ENCODE assay signal across 21 cellular contexts in the genomic region with DNA sequence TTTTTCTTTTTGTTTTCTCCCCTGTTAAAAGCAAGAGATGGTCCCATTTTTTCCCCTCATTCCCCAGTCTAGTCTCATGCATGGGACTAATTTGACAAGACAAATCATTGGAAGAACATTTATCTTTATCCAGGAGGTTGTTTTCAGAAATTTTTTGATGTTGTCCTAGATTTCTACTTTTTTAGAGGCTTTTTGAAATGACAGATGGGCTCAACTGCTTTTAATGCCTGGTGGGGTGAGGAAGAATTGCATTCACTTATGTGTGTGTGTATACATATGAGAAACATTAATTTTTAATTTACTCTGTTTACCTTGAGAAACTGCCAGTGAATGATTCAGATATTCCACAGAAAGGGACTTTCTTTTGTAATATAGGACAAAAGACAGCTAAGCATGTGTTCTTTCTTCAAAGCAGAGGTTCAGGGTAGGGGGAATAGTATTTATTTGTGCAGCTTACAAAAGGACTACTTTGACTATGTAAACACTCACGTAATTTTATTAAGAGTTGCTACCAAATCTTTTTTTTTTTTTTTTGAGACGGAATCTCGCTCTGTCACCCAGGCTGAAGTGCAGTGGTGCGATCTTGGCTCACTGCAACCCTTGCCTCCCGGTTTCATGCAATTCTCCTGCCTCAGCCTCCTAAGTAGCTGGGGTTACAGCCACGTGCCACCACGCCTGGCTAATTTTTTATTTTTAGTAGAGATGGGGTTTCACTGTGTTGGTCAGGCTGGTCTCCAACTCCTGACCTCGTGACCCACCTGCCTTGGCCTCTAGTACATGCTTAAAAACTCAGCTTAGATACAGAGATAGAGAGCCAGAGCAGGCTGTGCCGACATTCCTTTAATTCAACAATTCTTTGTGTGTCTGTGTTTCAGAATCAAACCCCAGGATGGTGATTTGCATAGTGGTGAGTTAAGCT.
A peak's percentile ranks its signal among the peaks of the same experiment; 100 is the strongest.
DNase-seq lines count a peak whose midpoint lies in the region; ATAC-seq, FAIRE-seq and TF ChIP-seq lines count a peak whose summit lies in the region.
"Had no signal": no experiment of that assay in that cellular context is flagged by ENCODE, and none has a peak within 500 bp of the region (broad histone marks: within the 10 kb centered on the region; RNA-seq: fewer than 3 reads in every experiment).

No MANE protein-coding gene starts in this region.

- no peak for TF ChIP-seq CTCF in A549 (IDR thresholded peaks at IDR 0.05)
- peak; percentile 19 for TF ChIP-seq CTCF in choroid plexus epithelial cell (conservative IDR thresholded peaks at IDR 0.05; ENCODE audit: low read depth, low read length)

- FAIRE-seq in A549 (lab: Jason Lieb, UNC): no peak
- FAIRE-seq: A204.1, colon, islet of Langerhans had no signal

- POLR2A ChIA-PET in A549 (lab: Yijun Ruan, JAX): no interaction called here

- CTCF ChIA-PET in A549 (lab: Yijun Ruan, JAX): no interaction called here

- H3K18ac ChIP-seq in mesendoderm (ENCODE audit: low read length): peak overlapping the region; percentile 68

- H3K79me1 ChIP-seq in mesendoderm (ENCODE audit: low read length): no peaks in the 10 kb centered on the region

- H3K4me3 ChIP-seq in A549 (no peak overlapping the region), choroid plexus epithelial cell (ENCODE audit: low read depth, low read length) (no peak overlapping the region), mesendoderm (ENCODE audit: low read length) (no peak overlapping the region)
- H3K4me3 ChIP-seq: stomach, uterus had no signal

- no peak overlapping the region for H2BK5ac ChIP-seq in mesendoderm (ENCODE audit: low read length)

- H3K4me1 ChIP-seq in A549 (peaks cover 19% of the 10 kb centered on the region), mesendoderm (ENCODE audit: control insufficient read depth, low read depth, low read length) (peaks cover 4% of the 10 kb centered on the region)
- H3K4me1 ChIP-seq: uterus had no signal

- H3K9ac ChIP-seq in mesendoderm (ENCODE audit: low read length): no peak overlapping the region

- H3K36me3 ChIP-seq in mesendoderm (ENCODE audit: control insufficient read depth, insufficient read depth, low read length): no peaks in the 10 kb centered on the region
- H3K36me3 ChIP-seq: stomach, uterus had no signal

- no peaks in the 10 kb centered on the region for H3K79me2 ChIP-seq in mesendoderm (ENCODE audit: control insufficient read depth, insufficient read depth, low read length)

- 59% methylated on average over 9 of the region's 9 CpGs for WGBS in A549 (ENCODE audit: missing lambda C conversion rate)
- WGBS in mesendoderm (ENCODE audit: extremely low coverage, insufficient coverage, low lambda C conversion rate): no CpG with 5 or more reads among the region's 9 CpGs

- TF ChIP-seq RAD21 in A549 (conservative IDR thresholded peaks at IDR 0.05 in 1 of 2, IDR thresholded peaks at IDR 0.05 in 1 of 2): no peak

- H2BK15ac ChIP-seq in mesendoderm (replicated peaks; ENCODE audit: low read depth): no peak overlapping the region

- H2BK120ac ChIP-seq in mesendoderm (ENCODE audit: low read depth, low read length): peak overlapping the region; percentile 28

- DNase-seq in A549 (ENCODE audit: low read depth in 1 of 2, low spot score in 1 of 2) (no peak), NCI-H526 (lab: John Stamatoyannopoulos, UW) (peak; percentile 11 to 61), choroid plexus epithelial cell (ENCODE audit: low read depth) (peak; percentile 67), mesendoderm (no peak), NK-92 (lab: John Stamatoyannopoulos, UW; ENCODE audit: unreplicated experiment) (no peak)
- DNase-seq: activated CD4-positive, CD25-positive, alpha-beta regulatory T cell; activated CD8-positive, alpha-beta memory T cell treated with anti-CD3 and anti-CD28 coated beads for 24 hours; activated naive CD8-positive, alpha-beta T cell treated with anti-CD3 and anti-CD28 coated beads, Interleukin-2, amount 50 U/mL, for 24 hours; DMS53; HCEC 1CT; NCI-H1436 treated with DMSO at 0.1 percent for 48 hours; SHP77 treated with DMSO at 0.1 percent for 48 hours; stomach; T-helper 17 cell; uterus had no signal

- no peak for ATAC-seq in A549
- no peak for ATAC-seq in GM19463 (IDR thresholded peaks at IDR 0.05; ENCODE audit: unreplicated experiment)
- no peak for ATAC-seq in GM21619 (IDR thresholded peaks at IDR 0.05; ENCODE audit: unreplicated experiment)
- no peak for ATAC-seq in HG02588 (IDR thresholded peaks at IDR 0.05; ENCODE audit: unreplicated experiment)
- ATAC-seq: activated naive CD8-positive, alpha-beta T cell treated with anti-CD3 and anti-CD28 coated beads, Interleukin-2, amount 50 U/mL, for 24 hours; T-helper 17 cell had no signal

- TF ChIP-seq POLR2A in A549 (IDR thresholded peaks at IDR 0.05; ENCODE audit: low read length): no peak

- H3K23ac ChIP-seq in mesendoderm (ENCODE audit: low read length): no peak overlapping the region

- TF ChIP-seq EP300 in A549 (IDR thresholded peaks at IDR 0.05): no peak

- H3K27ac ChIP-seq in A549: no peak overlapping the region
- H3K27ac ChIP-seq in mesendoderm (ENCODE audit: low read depth, low read length): no peak overlapping the region
- H3K27ac ChIP-seq: stomach, uterus had no signal

- no peaks in the 10 kb centered on the region for H3K27me3 ChIP-seq in mesendoderm (ENCODE audit: insufficient read depth, low read length, poor library complexity)
- H3K27me3 ChIP-seq: stomach, uterus had no signal

- no peak overlapping the region for H4K8ac ChIP-seq in mesendoderm (ENCODE audit: low read depth, low read length)

- no peak overlapping the region for H2AK5ac ChIP-seq in mesendoderm (ENCODE audit: low read length)

- H3K56ac ChIP-seq in mesendoderm (ENCODE audit: low read length): no peak overlapping the region

- H3K4me2 ChIP-seq in A549: peak overlapping the region; percentile 46
- no peak overlapping the region for H3K4me2 ChIP-seq in mesendoderm (ENCODE audit: low read length)

- no peaks in the 10 kb centered on the region for H3K9me3 ChIP-seq in A549
- H3K9me3 ChIP-seq: stomach, uterus had no signal

- no peak overlapping the region for H3K4ac ChIP-seq in mesendoderm (ENCODE audit: low read depth, low read length)

- H4K5ac ChIP-seq in mesendoderm (ENCODE audit: low read length): no peak overlapping the region

TF ChIP-seq in A549, 52 proteins besides CTCF, POLR2A, EP300 and RAD21:
- TF ChIP-seq RNF2 (IDR thresholded peaks at IDR 0.05; ENCODE audit: borderline replicate concordance, low read depth) (no peak), JUNB (IDR thresholded peaks at IDR 0.05) (0 out of 2 replicates have a peak, but pooled peaks have one; percentile 15)

Comparison
In these comparisons a context has a peak if more than half of its experiments do, and no peak if none do; other contexts are left out.
1. DNase-seq: peak in NCI-H526 (2 of 2) and choroid plexus epithelial cell (single experiment); none in A549 (0 of 2), mesendoderm (single experiment) and NK-92 (single experiment).